ENCODE assay signal across 1 cellular context in genomic region chr17:82489117-82489516, GRCh38.
TF ChIP-seq lines count a peak whose summit lies in the region.

No MANE protein-coding gene starts in this region.

TF ChIP-seq in SK-N-SH treated with all-trans-retinoic acid at 6 μM for 48 hours, 23 proteins besides CTCF, POLR2A, EP300 and RAD21 (continued from another document):
- no peak for TF ChIP-seq TSHZ2 (CRISPR knock-in tag; IDR thresholded peaks at IDR 0.05)
- TF ChIP-seq POU6F1 (CRISPR knock-in tag; IDR thresholded peaks at IDR 0.05; ENCODE audit: borderline replicate concordance, low read depth) = no peak
- TF ChIP-seq CSRNP3 (CRISPR knock-in tag; IDR thresholded peaks at IDR 0.05) = no peak
- no peak for TF ChIP-seq SNAI2 (CRISPR knock-in tag; IDR thresholded peaks at IDR 0.05)
- no peak for TF ChIP-seq ARNTL (CRISPR knock-in tag; IDR thresholded peaks at IDR 0.05; ENCODE audit: borderline replicate concordance, low read depth)
- no peak for TF ChIP-seq GLIS3 (CRISPR knock-in tag; IDR thresholded peaks at IDR 0.05)
- TF ChIP-seq RARB (CRISPR knock-in tag; IDR thresholded peaks at IDR 0.05) = no peak
- TF ChIP-seq BACH2 (CRISPR knock-in tag; IDR thresholded peaks at IDR 0.05; ENCODE audit: borderline replicate concordance) = no peak
- no peak for TF ChIP-seq TOX (CRISPR knock-in tag; IDR thresholded peaks at IDR 0.05; ENCODE audit: borderline replicate concordance)
- TF ChIP-seq CREB5 (CRISPR knock-in tag; IDR thresholded peaks at IDR 0.05; ENCODE audit: low read depth) = no peak
- TF ChIP-seq PPARA (CRISPR knock-in tag; IDR thresholded peaks at IDR 0.05; ENCODE audit: borderline replicate concordance) = no peak
- TF ChIP-seq ISL1 (CRISPR knock-in tag; IDR thresholded peaks at IDR 0.05) = no peak
- no peak for TF ChIP-seq ZFP30 (CRISPR knock-in tag; IDR thresholded peaks at IDR 0.05)
- TF ChIP-seq ZNF70 (CRISPR knock-in tag; IDR thresholded peaks at IDR 0.05) = no peak
- no peak for TF ChIP-seq ZNF8 (CRISPR knock-in tag; IDR thresholded peaks at IDR 0.05)
- no peak for TF ChIP-seq CSDC2 (CRISPR knock-in tag; IDR thresholded peaks at IDR 0.05)
- no peak for TF ChIP-seq ESRRG (CRISPR knock-in tag; IDR thresholded peaks at IDR 0.05)
- no peak for TF ChIP-seq OSR1 (CRISPR knock-in tag; IDR thresholded peaks at IDR 0.05)
